In the genomic region with DNA sequence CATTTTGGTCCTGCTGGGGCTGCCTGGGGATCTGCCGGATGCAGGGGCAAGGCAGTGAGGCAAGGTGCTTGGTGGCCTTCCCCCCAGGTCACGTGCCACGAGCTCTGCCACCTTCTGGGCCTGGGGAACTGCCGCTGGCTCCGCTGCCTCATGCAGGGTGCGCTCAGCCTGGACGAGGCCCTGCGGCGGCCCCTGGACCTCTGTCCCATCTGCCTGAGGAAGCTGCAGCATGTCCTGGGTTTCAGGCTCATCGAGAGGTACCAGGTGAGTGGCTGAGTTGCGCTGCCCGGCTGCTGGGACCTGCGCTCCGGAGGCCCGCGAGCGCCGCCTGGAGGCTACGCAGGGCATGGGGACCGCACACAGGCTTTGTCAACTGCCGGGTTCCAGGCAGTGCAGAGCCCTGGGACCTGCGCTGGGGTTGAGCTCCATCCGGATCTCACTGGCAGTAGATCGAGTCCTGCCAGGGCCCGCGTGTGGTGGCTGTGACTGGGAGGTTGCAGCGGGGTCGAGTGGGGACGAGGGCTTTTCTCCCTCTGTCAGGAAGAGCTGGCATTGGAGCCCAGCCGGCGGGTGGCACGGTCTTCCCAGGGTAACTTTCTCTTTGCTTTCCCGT, we compare ENCODE assay signal across 8 cellular contexts. TPM values are rescaled to one million over a fixed set of nuclear protein-coding genes. Genes with fewer than 3 reads are reported as not detected.
A peak's percentile ranks its signal among the peaks of the same experiment; 100 is the strongest.
DNase-seq lines count a peak whose midpoint lies in the region; ATAC-seq and TF ChIP-seq lines count a peak whose summit lies in the region.

No MANE protein-coding gene starts in this region.

- 63% methylated on average over 5 of the region's 33 CpGs for WGBS in esophagus muscularis mucosa

- ATAC-seq in GM18511 (IDR thresholded peaks at IDR 0.05; ENCODE audit: unreplicated experiment), result peak; percentile 85
- peak; percentile 73 for ATAC-seq in HG02970 (IDR thresholded peaks at IDR 0.05; ENCODE audit: low FRiP score, unreplicated experiment)
- ATAC-seq in stimulated activated naive CD8-positive, alpha-beta T cell treated with anti-CD3 and anti-CD28 coated beads, Interleukin-15, amount 100 ng/mL, for 72 hours, result peak; percentile 90

- peaks cover 51% of the 10 kb centered on the region for H3K4me1 Mint-ChIP-seq in stimulated activated naive CD8-positive, alpha-beta T cell treated with anti-CD3 and anti-CD28 coated beads, Interleukin-15, amount 100 ng/mL, for 72 hours

- H3K4me3 Mint-ChIP-seq in stimulated activated naive CD8-positive, alpha-beta T cell treated with anti-CD3 and anti-CD28 coated beads, Interleukin-15, amount 100 ng/mL, for 72 hours, result peak overlapping the region; percentile 72 to 85

- H3K4me1 ChIP-seq in esophagus muscularis mucosa, result peaks cover 9 to 17% (median 11%) of the 10 kb centered on the region in 4 donors

- TF ChIP-seq CTCF in esophagus muscularis mucosa (IDR thresholded peaks at IDR 0.05) (peak; percentile 62 to 91 (median 73)), neural cell (IDR thresholded peaks at IDR 0.05; ENCODE audit: poor library complexity, severe bottlenecking) (peak; percentile 74)

- H3K27ac ChIP-seq in esophagus muscularis mucosa (replicated peaks in 1 of 4) (no peak overlapping the region), neural cell (ENCODE audit: low read length) (no peak overlapping the region)

- peak; percentile 88 for DNase-seq in 8988T
- peak; percentile 14 for DNase-seq in NCI-H748 treated with DMSO at 0.1 percent for 48 hours (lab: John Stamatoyannopoulos, UW)
- DNase-seq in activated T-cell treated with anti-CD3 and anti-CD28 coated beads for 4 hours, result peak; percentile 57
- no peak for DNase-seq in esophagus muscularis mucosa (ENCODE audit: extremely low spot score)
- DNase-seq in stimulated activated naive CD8-positive, alpha-beta T cell treated with anti-CD3 and anti-CD28 coated beads, Interleukin-15, amount 100 ng/mL, for 72 hours, result peak; percentile 83 to 86

- H3K9me3 Mint-ChIP-seq in stimulated activated naive CD8-positive, alpha-beta T cell treated with anti-CD3 and anti-CD28 coated beads, Interleukin-15, amount 100 ng/mL, for 72 hours, result no peaks in the 10 kb centered on the region

- H4K20me1 ChIP-seq in neural cell (ENCODE audit: insufficient read depth), result no peaks in the 10 kb centered on the region

- no peak for TF ChIP-seq POLR2A in esophagus muscularis mucosa (IDR thresholded peaks at IDR 0.05; ENCODE audit: low read depth)

- peaks cover 95% of the 10 kb centered on the region for H3K27me3 Mint-ChIP-seq in stimulated activated naive CD8-positive, alpha-beta T cell treated with anti-CD3 and anti-CD28 coated beads, Interleukin-15, amount 100 ng/mL, for 72 hours

- no peaks in the 10 kb centered on the region for H3K36me3 ChIP-seq in esophagus muscularis mucosa
- no peaks in the 10 kb centered on the region for H3K36me3 ChIP-seq in neural cell (ENCODE audit: insufficient read depth, low read length)

- H3K79me2 ChIP-seq in neural cell (replicated peaks; ENCODE audit: insufficient read depth, low read length), result no peaks in the 10 kb centered on the region

- no peak for TF ChIP-seq EP300 in esophagus muscularis mucosa (IDR thresholded peaks at IDR 0.05)
- no peak for TF ChIP-seq EP300 in neural cell (conservative IDR thresholded peaks at IDR 0.05; ENCODE audit: poor library complexity, severe bottlenecking)

- H3K9me2 ChIP-seq in neural cell (ENCODE audit: insufficient read depth, low read length), result no peaks in the 10 kb centered on the region

- H2AFZ ChIP-seq in neural cell (ENCODE audit: low read depth, low read length), result no peak overlapping the region

- H3K27me3 ChIP-seq in esophagus muscularis mucosa, result no peaks in the 10 kb centered on the region
- H3K27me3 ChIP-seq in neural cell (ENCODE audit: insufficient read depth, low read depth, low read length), result no peaks in the 10 kb centered on the region

- no peak overlapping the region for H3K4me2 ChIP-seq in neural cell (ENCODE audit: low read length)

- peak overlapping the region in 1 of 2 donors; percentile 67 for H3K27ac Mint-ChIP-seq in stimulated activated naive CD8-positive, alpha-beta T cell treated with anti-CD3 and anti-CD28 coated beads, Interleukin-15, amount 100 ng/mL, for 72 hours

- no peaks in the 10 kb centered on the region for H3F3A ChIP-seq in neural cell (ENCODE audit: insufficient read depth, low read length, poor library complexity, severe bottlenecking)

- intact Hi-C loops in esophagus muscularis mucosa (cut with DNase I), result no loop called here

- H3K9ac ChIP-seq in neural cell (ENCODE audit: low read length), result no peak overlapping the region

- H3K9me3 ChIP-seq in esophagus muscularis mucosa (no peaks in the 10 kb centered on the region), neural cell (ENCODE audit: low read length) (no peaks in the 10 kb centered on the region)

- TF ChIP-seq RAD21 in neural cell (conservative IDR thresholded peaks at IDR 0.05), result peak; percentile 59

- H3K4me3 ChIP-seq in esophagus muscularis mucosa (peak overlapping the region in 1 of 4 donors; percentile 32), neural cell (ENCODE audit: low read length) (no peak overlapping the region)

TF ChIP-seq in neural cell, 6 proteins besides CTCF, POLR2A, EP300 and RAD21:
- TF ChIP-seq EZH2 (IDR thresholded peaks at IDR 0.05; ENCODE audit: borderline replicate concordance, insufficient read depth, low read length, poor library complexity, severe bottlenecking) (no peak), SMC3 (conservative IDR thresholded peaks at IDR 0.05; ENCODE audit: poor library complexity) (peak; percentile 68)

RNA-seq across cellular contexts. Expression of gene AMZ1, which starts 21.7 kb away (rescaled TPM):
- 1 to 10 TPM in 1 of 4 donors, under 1 TPM in 3; under 0.01 to 1.2 (median 0.53) TPM for total RNA-seq in esophagus muscularis mucosa
- not detected in 2 replicates for polyA plus RNA-seq in neural cell
- polyA minus RNA-seq in neural cell, result not detected in 2 replicates
